In the genomic region with DNA sequence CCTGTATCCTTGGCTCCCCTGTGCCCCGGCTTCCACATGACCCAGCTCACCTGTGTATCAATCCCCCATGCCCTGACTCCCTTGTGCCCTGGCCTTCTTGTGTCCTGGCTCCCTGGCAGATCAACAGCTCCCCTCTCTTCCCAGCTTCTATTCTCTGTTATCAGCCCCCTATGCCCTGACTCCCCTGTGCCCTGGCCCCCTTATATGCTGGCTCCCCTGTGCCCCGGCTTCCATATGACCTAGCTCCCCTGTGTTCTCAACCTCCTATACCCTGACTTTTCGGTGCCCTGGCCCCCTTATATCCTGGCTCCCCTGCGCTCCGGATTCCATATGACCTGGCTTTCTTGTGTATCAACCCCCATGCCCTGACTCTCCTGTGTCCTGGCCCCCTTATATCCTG, we compare ENCODE assay signal across 1 cellular context.
TF ChIP-seq lines count a peak whose summit lies in the region.

No MANE protein-coding gene starts in this region.

TF ChIP-seq in H1, 55 proteins besides CTCF, POLR2A, EP300 and RAD21 (continued from another document):
- TF ChIP-seq, protein P1, sequence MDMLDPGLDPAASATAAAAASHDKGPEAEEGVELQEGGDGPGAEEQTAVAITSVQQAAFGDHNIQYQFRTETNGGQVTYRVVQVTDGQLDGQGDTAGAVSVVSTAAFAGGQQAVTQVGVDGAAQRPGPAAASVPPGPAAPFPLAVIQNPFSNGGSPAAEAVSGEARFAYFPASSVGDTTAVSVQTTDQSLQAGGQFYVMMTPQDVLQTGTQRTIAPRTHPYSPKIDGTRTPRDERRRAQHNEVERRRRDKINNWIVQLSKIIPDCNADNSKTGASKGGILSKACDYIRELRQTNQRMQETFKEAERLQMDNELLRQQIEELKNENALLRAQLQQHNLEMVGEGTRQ (IDR thresholded peaks at IDR 0.05; ENCODE audit: low read length): no peak
- TF ChIP-seq SP2 (IDR thresholded peaks at IDR 0.05; ENCODE audit: low read length): no peak
- no peak for TF ChIP-seq KDM4A (IDR thresholded peaks at IDR 0.05; ENCODE audit: low read depth, low read length, severe bottlenecking)
- no peak for TF ChIP-seq GABPA (IDR thresholded peaks at IDR 0.05; ENCODE audit: borderline replicate concordance, insufficient read depth, low read length)
- TF ChIP-seq TAF1 (IDR thresholded peaks at IDR 0.05; ENCODE audit: low read depth, low read length): no peak
- no peak for TF ChIP-seq CREB1 (IDR thresholded peaks at IDR 0.05)
- TF ChIP-seq TAF7 (optimal IDR thresholded peaks at IDR 0.05; ENCODE audit: borderline replicate concordance, low read depth, low read length): no peak
- TF ChIP-seq RXRA (IDR thresholded peaks at IDR 0.05; ENCODE audit: insufficient read depth, low read depth, low read length): no peak
- TF ChIP-seq POLR2AphosphoS5 (IDR thresholded peaks at IDR 0.05; ENCODE audit: low read depth, low read length): no peak
- no peak for TF ChIP-seq TEAD4 (IDR thresholded peaks at IDR 0.05; ENCODE audit: low read depth, low read length)
- TF ChIP-seq, protein P2, sequence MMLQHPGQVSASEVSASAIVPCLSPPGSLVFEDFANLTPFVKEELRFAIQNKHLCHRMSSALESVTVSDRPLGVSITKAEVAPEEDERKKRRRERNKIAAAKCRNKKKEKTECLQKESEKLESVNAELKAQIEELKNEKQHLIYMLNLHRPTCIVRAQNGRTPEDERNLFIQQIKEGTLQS (IDR thresholded peaks at IDR 0.05; ENCODE audit: insufficient read depth, low read depth, low read length): no peak
